Comparison of ENCODE assay signal across 8 cellular contexts in genomic region chr13:29771247-29771646, GRCh38.
DNase-seq lines count a peak whose midpoint lies in the region; ATAC-seq, FAIRE-seq and TF ChIP-seq lines count a peak whose summit lies in the region.

No MANE protein-coding gene starts in this region.

- H3K9me3 ChIP-seq in DND-41 (ENCODE audit: insufficient read depth, low read length, severe bottlenecking) (no peaks in the 10 kb centered on the region), HepG2 (ENCODE audit: low read length) (no peaks in the 10 kb centered on the region)

- H3K36me3 ChIP-seq in DND-41 (ENCODE audit: insufficient read depth, low read length) (no peaks in the 10 kb centered on the region), HepG2 (replicated peaks in 1 of 2; ENCODE audit: control insufficient read depth in 1 of 2, insufficient read depth in 2 of 2, low read length in 2 of 2) (peaks cover 0 to 3% of the 10 kb centered on the region in 2 experiments; a peak in 1 of 5 replicates)

- H3K4me2 ChIP-seq in DND-41 (ENCODE audit: insufficient read depth, low read length) (no peak overlapping the region), HepG2 (ENCODE audit: low read depth, low read length) (no peak overlapping the region)

- H3K27ac Mint-ChIP-seq in activated naive CD4-positive, alpha-beta T cell treated with anti-CD3 and anti-CD28 coated beads, Interleukin-2, amount 50 U/mL, for 72 hours, result no peak overlapping the region

- H3K9ac ChIP-seq in DND-41 (ENCODE audit: low read depth, low read length) (no peak overlapping the region), HepG2 (ENCODE audit: insufficient read depth, low read depth, low read length) (no peak overlapping the region)

- H3K27ac ChIP-seq in DND-41 (ENCODE audit: low read length) (no peak overlapping the region), HepG2 (ENCODE audit: extremely low read length, insufficient read depth, low read length) (no peak overlapping the region), substantia nigra (ENCODE audit: low read depth, low read length, poor library complexity, severe bottlenecking) (no peak overlapping the region)

- no peak for TF ChIP-seq RAD21 in HepG2 (CRISPR knock-in tag; IDR thresholded peaks at IDR 0.05)

- no peak overlapping the region for H2AFZ ChIP-seq in DND-41 (ENCODE audit: low read depth, low read length)
- H2AFZ ChIP-seq in HepG2 (ENCODE audit: low read length), result no peak overlapping the region

- H3K36me3 Mint-ChIP-seq in activated naive CD4-positive, alpha-beta T cell treated with anti-CD3 and anti-CD28 coated beads, Interleukin-2, amount 50 U/mL, for 72 hours, result peaks cover 0 to 6% of the 10 kb centered on the region in 2 donors

- no TSS peak for BruUV-seq in HepG2 (replicated peaks; lab: Mats Ljungman, UMichigan)

- ATAC-seq in DND-41 (ENCODE audit: insufficient read depth, low read depth) (peak; percentile 49; the same call in 1 of the 3 replicates), HepG2 (peak; percentile 25; the same call in 1 of the 3 replicates)
- ATAC-seq in activated naive CD4-positive, alpha-beta T cell treated with anti-CD3 and anti-CD28 coated beads, Interleukin-2, amount 50 U/mL, for 72 hours, result no peak

- CTCF ChIA-PET in HepG2 (lab: Yijun Ruan, JAX; ENCODE audit: low intra/inter-chr PET ratio, low total read pairs), result interaction anchor here (1.5 to 2.9 kb wide), 3 partner anchors 153 to 343 kb away, joined by 4 to 46 read pairs (median 7); no protein-coding TSS in a partner anchor

- H4K20me1 ChIP-seq in DND-41 (ENCODE audit: insufficient read depth, low read length) (no peaks in the 10 kb centered on the region), HepG2 (ENCODE audit: insufficient read depth, low read length) (no peaks in the 10 kb centered on the region)

- intact Hi-C loops in HepG2 (cut with micrococcal nuclease; ENCODE audit: unreplicated experiment), result loop anchor here (1.0 to 5.0 kb wide), 3 partner anchors 71 to 342 kb away; no protein-coding TSS in a partner anchor

- no peaks in the 10 kb centered on the region for H3K9me3 Mint-ChIP-seq in activated naive CD4-positive, alpha-beta T cell treated with anti-CD3 and anti-CD28 coated beads, Interleukin-2, amount 50 U/mL, for 72 hours

- H3K4me3 ChIP-seq in DND-41 (ENCODE audit: low read depth in 1 of 2, low read length in 2 of 2) (no peak overlapping the region), HepG2 (replicated peaks in 1 of 3; ENCODE audit: insufficient read depth in 1 of 3, low read depth in 2 of 3, low read length in 3 of 3) (no peak overlapping the region)

- POLR2A ChIA-PET in HepG2 (lab: Yijun Ruan, JAX), result interaction anchor here (0.8 to 1.0 kb wide), 3 partner anchors 153 to 344 kb away, joined by 4 to 5 read pairs (median 4); no protein-coding TSS in a partner anchor

- no peak for TF ChIP-seq POLR2A in HepG2 (IDR thresholded peaks at IDR 0.05; ENCODE audit: insufficient read depth in 1 of 2, low read depth in 2 of 2, low read length in 2 of 2)

- H3K27me3 ChIP-seq in DND-41 (ENCODE audit: insufficient read depth, low read length, poor library complexity) (no peaks in the 10 kb centered on the region), HepG2 (ENCODE audit: control insufficient read depth in 1 of 2, insufficient read depth in 2 of 2, low read length in 2 of 2) (no peaks in the 10 kb centered on the region)

- TF ChIP-seq EP300 in HepG2 (IDR thresholded peaks at IDR 0.05; ENCODE audit: low read depth in 2 of 2, low read length in 2 of 2) (no peak), HepG2 (CRISPR knock-in tag; IDR thresholded peaks at IDR 0.05; ENCODE audit: borderline replicate concordance) (no peak)

- H3K79me2 ChIP-seq in DND-41 (ENCODE audit: insufficient read depth, low read length), result no peaks in the 10 kb centered on the region
- H3K79me2 ChIP-seq in HepG2 (ENCODE audit: insufficient read depth, low read length), result no peaks in the 10 kb centered on the region

- no peak for FAIRE-seq in HepG2 (lab: Jason Lieb, UNC)

- DNase-seq in DND-41 (no peak), LoVo (ENCODE audit: low spot score) (peak; percentile 17), amniotic epithelial cell (ENCODE audit: low read depth) (peak; percentile 33), HepG2 (ENCODE audit: low spot score) (peak; percentile 23), HPDE6-E6E7 (ENCODE audit: extremely low spot score) (no peak), substantia nigra (lab: John Stamatoyannopoulos, UW) (no peak)
- no peak for DNase-seq in activated T-cell treated with anti-CD3 and anti-CD28 coated beads, Interleukin-2, amount 50 U/mL, for 48 hours
- DNase-seq in activated naive CD4-positive, alpha-beta T cell treated with anti-CD3 and anti-CD28 coated beads, Interleukin-2, amount 50 U/mL, for 72 hours (ENCODE audit: low spot score in 2 of 2), result no peak

- peak; percentile 66 for TF ChIP-seq CTCF in DND-41 (IDR thresholded peaks at IDR 0.05; ENCODE audit: borderline replicate concordance, extremely low read depth, low read length, poor library complexity, severe bottlenecking)
- peak; percentile 41 for TF ChIP-seq CTCF in HepG2 (CRISPR knock-in tag; IDR thresholded peaks at IDR 0.05)

- 71% methylated on average over 2 of the region's 2 CpGs for WGBS in HepG2 (ENCODE audit: low lambda C conversion rate)

- in situ Hi-C loops in HepG2 (cut with HindIII; ENCODE audit: extremely low pct_ligation_motif_present, low pct_unique_long_range_greater_than_20kb), result loop anchor here (5.0 to 10.0 kb wide), 2 partner anchors 154 to 341 kb away; no protein-coding TSS in a partner anchor

- H3K4me1 ChIP-seq in DND-41 (ENCODE audit: insufficient read depth, low read length), result no peaks in the 10 kb centered on the region
- no peaks in the 10 kb centered on the region for H3K4me1 ChIP-seq in HepG2 (ENCODE audit: insufficient read depth, low read length)

TF ChIP-seq in HepG2, 621 proteins besides CTCF, POLR2A, EP300 and RAD21:
- TF ChIP-seq MAFK (conservative IDR thresholded peaks at IDR 0.05 in 1 of 2, IDR thresholded peaks at IDR 0.05 in 1 of 2; ENCODE audit: low read length in 2 of 2), result no peak
- no peak for TF ChIP-seq ATF4 (CRISPR knock-in tag; IDR thresholded peaks at IDR 0.05)
- peak; percentile 75 for TF ChIP-seq STAG1 (CRISPR knock-in tag; IDR thresholded peaks at IDR 0.05)
- TF ChIP-seq SMC3 (IDR thresholded peaks at IDR 0.05; ENCODE audit: low read length), result peak; percentile 46
- TF ChIP-seq YY1 (IDR thresholded peaks at IDR 0.05; ENCODE audit: insufficient read depth, insufficient replicate concordance, low read depth, low read length), result no peak
- TF ChIP-seq ZNF614 (CRISPR knock-in tag; IDR thresholded peaks at IDR 0.05; ENCODE audit: borderline replicate concordance), result no peak

Comparison
In these comparisons a context has a peak if more than half of its experiments do, and no peak if none do; other contexts are left out.
1. ATAC-seq: peak in DND-41 (single experiment) and HepG2 (single experiment); none in activated naive CD4-positive, alpha-beta T cell treated with anti-CD3 and anti-CD28 coated beads, Interleukin-2, amount 50 U/mL, for 72 hours (0 of 2).
2. DNase-seq: peak in LoVo (single experiment), amniotic epithelial cell (single experiment) and HepG2 (single experiment); none in DND-41 (single experiment), HPDE6-E6E7 (single experiment), substantia nigra (0 of 49), activated T-cell treated with anti-CD3 and anti-CD28 coated beads, Interleukin-2, amount 50 U/mL, for 48 hours (0 of 2) and activated naive CD4-positive, alpha-beta T cell treated with anti-CD3 and anti-CD28 coated beads, Interleukin-2, amount 50 U/mL, for 72 hours (0 of 2).